In genomic region chr2:32991091-32991845, GRCh38 we compare ENCODE assay signal across 37 cellular contexts.
"Had no signal": no experiment of that assay in that cellular context is flagged by ENCODE, and none has a peak within 500 bp of the region (broad histone marks: within the 10 kb centered on the region; RNA-seq: fewer than 3 reads in every experiment).

No MANE protein-coding gene starts in this region.

- H3K4me1 Mint-ChIP-seq: activated CD4-positive, alpha-beta memory T cell treated with anti-CD3 and anti-CD28 coated beads, Interleukin-2, amount 10 ng/mL, durations not matched to agents 7 days and 5 days; activated CD8-positive, alpha-beta memory T cell treated with anti-CD3 and anti-CD28 coated beads, Interleukin-2, amount 10 ng/mL, durations not matched to agents 7 days and 5 days; activated naive CD4-positive, alpha-beta T cell treated with anti-CD3 and anti-CD28 coated beads, Interleukin-2, amount 50 U/mL, for 24 hours; activated naive CD8-positive, alpha-beta T cell treated with anti-CD3 and anti-CD28 coated beads, Interleukin-2, amount 10 ng/mL, durations not matched to agents 7 days and 5 days had no signal

- H3K4me3 ChIP-seq: ascending aorta, PC-9 had no signal

- H3K27ac ChIP-seq: ascending aorta, PC-9, RWPE1, WERI-Rb-1 had no signal

- FAIRE-seq: RCC 7860 had no signal

- H3K4me3 Mint-ChIP-seq: activated CD4-positive, alpha-beta memory T cell treated with anti-CD3 and anti-CD28 coated beads, Interleukin-2, amount 10 ng/mL, durations not matched to agents 7 days and 5 days; activated CD8-positive, alpha-beta memory T cell treated with anti-CD3 and anti-CD28 coated beads, Interleukin-2, amount 10 ng/mL, durations not matched to agents 7 days and 5 days; activated naive CD4-positive, alpha-beta T cell treated with anti-CD3 and anti-CD28 coated beads, Interleukin-2, amount 50 U/mL, for 24 hours; activated naive CD8-positive, alpha-beta T cell treated with anti-CD3 and anti-CD28 coated beads, Interleukin-2, amount 10 ng/mL, durations not matched to agents 7 days and 5 days had no signal

- ATAC-seq: activated CD8-positive, alpha-beta memory T cell treated with anti-CD3 and anti-CD28 coated beads, Interleukin-2, amount 10 ng/mL, durations not matched to agents 7 days and 5 days; Right ventricle myocardium inferior had no signal

- H3K27me3 ChIP-seq: ascending aorta had no signal

- H2AFZ ChIP-seq: PC-9 had no signal

- H3K36me3 Mint-ChIP-seq: activated CD8-positive, alpha-beta memory T cell treated with anti-CD3 and anti-CD28 coated beads, Interleukin-2, amount 10 ng/mL, durations not matched to agents 7 days and 5 days; activated naive CD4-positive, alpha-beta T cell treated with anti-CD3 and anti-CD28 coated beads, Interleukin-2, amount 50 U/mL, for 24 hours; activated naive CD8-positive, alpha-beta T cell treated with anti-CD3 and anti-CD28 coated beads, Interleukin-2, amount 10 ng/mL, durations not matched to agents 7 days and 5 days had no signal

- H3K9me3 Mint-ChIP-seq: activated CD4-positive, alpha-beta memory T cell treated with anti-CD3 and anti-CD28 coated beads, Interleukin-2, amount 10 ng/mL, durations not matched to agents 7 days and 5 days; activated naive CD4-positive, alpha-beta T cell treated with anti-CD3 and anti-CD28 coated beads, Interleukin-2, amount 50 U/mL, for 24 hours; activated T-helper 2 cell treated with anti-CD3 and anti-CD28 coated beads, Interferon-gamma antibody, Interleukin-2, Interleukin-4, amounts not matched to agents 10 μg/mL and 5 μg/mL and 100 μg/mL, durations not matched to agents 14 hours and 24 hours and 36 hours had no signal

- H3K36me3 ChIP-seq: ascending aorta, WERI-Rb-1 had no signal

- H3K27me3 Mint-ChIP-seq: activated naive CD4-positive, alpha-beta T cell treated with anti-CD3 and anti-CD28 coated beads, Interleukin-2, amount 50 U/mL, for 24 hours had no signal

- H3K4me2 ChIP-seq: PC-9 had no signal

- H3K27ac Mint-ChIP-seq: activated CD4-positive, alpha-beta memory T cell treated with anti-CD3 and anti-CD28 coated beads, Interleukin-2, amount 10 ng/mL, durations not matched to agents 7 days and 5 days; activated CD8-positive, alpha-beta memory T cell treated with anti-CD3 and anti-CD28 coated beads, Interleukin-2, amount 10 ng/mL, durations not matched to agents 7 days and 5 days; activated naive CD4-positive, alpha-beta T cell treated with anti-CD3 and anti-CD28 coated beads, Interleukin-2, amount 50 U/mL, for 24 hours; activated naive CD8-positive, alpha-beta T cell treated with anti-CD3 and anti-CD28 coated beads, Interleukin-2, amount 10 ng/mL, durations not matched to agents 7 days and 5 days; activated T-helper 2 cell treated with anti-CD3 and anti-CD28 coated beads, Interferon-gamma antibody, Interleukin-2, Interleukin-4, amounts not matched to agents 10 μg/mL and 5 μg/mL and 100 μg/mL, durations not matched to agents 14 hours and 24 hours and 36 hours had no signal

- DNase-seq: activated CD4-positive, alpha-beta memory T cell treated with anti-CD3 and anti-CD28 coated beads, Interleukin-2, amount 10 ng/mL, durations not matched to agents 7 days and 5 days; activated CD4-positive, alpha-beta T cell treated with anti-CD3 and anti-CD28 coated beads for 1 hour; activated CD4-positive, alpha-beta T cell treated with anti-CD3 and anti-CD28 coated beads for 48 hours; activated CD4-positive, CD25-positive, alpha-beta regulatory T cell; activated CD8-positive, alpha-beta memory T cell treated with anti-CD3 and anti-CD28 coated beads for 24 hours; activated CD8-positive, alpha-beta memory T cell treated with anti-CD3 and anti-CD28 coated beads, Interleukin-2, amount 10 ng/mL, durations not matched to agents 7 days and 5 days; activated CD8-positive, alpha-beta memory T cell treated with anti-CD3 and anti-CD28 coated beads, Interleukin-2, amount 50 U/mL, for 48 hours; activated gamma-delta T cell; activated naive CD4-positive, alpha-beta T cell treated with Interleukin-2 at 50 U/mL for 16 hours; activated naive CD8-positive, alpha-beta T cell treated with anti-CD3 and anti-CD28 coated beads, Interleukin-2, amount 10 ng/mL, durations not matched to agents 7 days and 5 days; activated T-cell treated with anti-CD3 and anti-CD28 coated beads, Interleukin-2, amount 50 U/mL, for 48 hours; amygdala; Karpas-422; KBM-7; MM.1S; MV-4-11; NCI-H1092; NCI-H1436 treated with DMSO at 0.1 percent for 48 hours; NCI-H187; NCI-H2029 treated with DMSO at 0.1 percent for 48 hours; NCI-H2107; NCI-H2171; NCI-H524; NCI-H69; NK-92 treated with Interleukin-12 subunit alpha and Interleukin-12 subunit beta, amount 100 ng/mL, for 24 hours; PC-9; SW 1271; T-helper 1 cell; T-helper 2 cell; T-helper 9 cell; WERI-Rb-1 had no signal

- H3K4me1 ChIP-seq: ascending aorta had no signal
